Comparison of ENCODE assay signal across 1 cellular context in genomic region chr10:50219646-50220045, GRCh38.
TF ChIP-seq lines count a peak whose summit lies in the region.

No MANE protein-coding gene starts in this region.

TF ChIP-seq in HepG2, 621 proteins besides CTCF, POLR2A, EP300 and RAD21 (continued from another document and continues in another):
- no peak for TF ChIP-seq HNRNPH1 (optimal IDR thresholded peaks at IDR 0.05; ENCODE audit: low read depth, low read length)
- no peak for TF ChIP-seq ELK4 (CRISPR knock-in tag; IDR thresholded peaks at IDR 0.05; ENCODE audit: borderline replicate concordance)
- no peak for TF ChIP-seq CBX2 (IDR thresholded peaks at IDR 0.05; ENCODE audit: low read depth, low read length)
- no peak for TF ChIP-seq CBX2 (CRISPR knock-in tag; IDR thresholded peaks at IDR 0.05; ENCODE audit: low read depth)
- peak; percentile 96 for TF ChIP-seq FOSL2 (CRISPR knock-in tag; IDR thresholded peaks at IDR 0.05)
- no peak for TF ChIP-seq KAT8 (CRISPR knock-in tag; IDR thresholded peaks at IDR 0.05)
- no peak for TF ChIP-seq ZNF576 (CRISPR knock-in tag; IDR thresholded peaks at IDR 0.05)
- 0 out of 2 replicates have a peak, but pooled peaks have one; percentile 53 for TF ChIP-seq ZMYM2 (CRISPR knock-in tag; IDR thresholded peaks at IDR 0.05)
- TF ChIP-seq ETV5 (CRISPR knock-in tag; IDR thresholded peaks at IDR 0.05; ENCODE audit: borderline replicate concordance), result no peak
- no peak for TF ChIP-seq KAT2B (IDR thresholded peaks at IDR 0.05; ENCODE audit: borderline replicate concordance, low read depth, low read length)
- no peak for TF ChIP-seq ZNF703 (CRISPR knock-in tag; IDR thresholded peaks at IDR 0.05; ENCODE audit: borderline replicate concordance)
- no peak for TF ChIP-seq ZBTB20 (CRISPR knock-in tag; IDR thresholded peaks at IDR 0.05; ENCODE audit: borderline replicate concordance, low read depth)
- no peak for TF ChIP-seq SNRNP70 (IDR thresholded peaks at IDR 0.05; ENCODE audit: low read depth, low read length)
- TF ChIP-seq HMG20B (CRISPR knock-in tag; conservative IDR thresholded peaks at IDR 0.05), result no peak
- no peak for TF ChIP-seq PAWR (CRISPR knock-in tag; IDR thresholded peaks at IDR 0.05; ENCODE audit: borderline replicate concordance)
- no peak for TF ChIP-seq FOXO4 (CRISPR knock-in tag; conservative IDR thresholded peaks at IDR 0.05)
- no peak for TF ChIP-seq ZNF570 (CRISPR knock-in tag; IDR thresholded peaks at IDR 0.05; ENCODE audit: borderline replicate concordance)
- TF ChIP-seq PHF5A (CRISPR knock-in tag; IDR thresholded peaks at IDR 0.05; ENCODE audit: low read depth, unreplicated experiment), result no peak
- TF ChIP-seq TAF1 (CRISPR knock-in tag; IDR thresholded peaks at IDR 0.05), result no peak
- TF ChIP-seq CREM (IDR thresholded peaks at IDR 0.05), result no peak
- TF ChIP-seq CREM (CRISPR knock-in tag; IDR thresholded peaks at IDR 0.05), result no peak
- no peak for TF ChIP-seq BRCA1 (CRISPR knock-in tag; IDR thresholded peaks at IDR 0.05)
- no peak; the same call in 1 of the 2 replicates for TF ChIP-seq MIER3 (CRISPR knock-in tag; IDR thresholded peaks at IDR 0.05; ENCODE audit: borderline replicate concordance)
- TF ChIP-seq TBL1XR1 (IDR thresholded peaks at IDR 0.05; ENCODE audit: borderline replicate concordance, low read length, partially characterized antibody), result no peak
- no peak for TF ChIP-seq SPEN (CRISPR knock-in tag; IDR thresholded peaks at IDR 0.05; ENCODE audit: low read depth)
- no peak for TF ChIP-seq RBM39 (IDR thresholded peaks at IDR 0.05; ENCODE audit: low read depth, low read length, poor library complexity, severe bottlenecking)
- TF ChIP-seq ZBTB25 (CRISPR knock-in tag; IDR thresholded peaks at IDR 0.05), result no peak
- TF ChIP-seq FOXJ3 (CRISPR knock-in tag; IDR thresholded peaks at IDR 0.05; ENCODE audit: borderline replicate concordance), result no peak
- no peak for TF ChIP-seq ZNF563 (CRISPR knock-in tag; IDR thresholded peaks at IDR 0.05)
- TF ChIP-seq NFIC (IDR thresholded peaks at IDR 0.05; ENCODE audit: low read length), result 0 out of 2 replicates have a peak, but pooled peaks have one; percentile 11
- no peak for TF ChIP-seq ZNF557 (CRISPR knock-in tag; IDR thresholded peaks at IDR 0.05)
- no peak for TF ChIP-seq NKX3-1 (CRISPR knock-in tag; IDR thresholded peaks at IDR 0.05)
- TF ChIP-seq PREB (CRISPR knock-in tag; IDR thresholded peaks at IDR 0.05), result no peak
- no peak for TF ChIP-seq MXI1 (IDR thresholded peaks at IDR 0.05; ENCODE audit: borderline replicate concordance, low read depth, low read length)
- TF ChIP-seq ZNF180 (CRISPR knock-in tag; IDR thresholded peaks at IDR 0.05; ENCODE audit: borderline replicate concordance, low read depth), result peak; percentile 100; the same call in 1 of the 2 replicates
- TF ChIP-seq ZBTB33 (CRISPR knock-in tag; IDR thresholded peaks at IDR 0.05), result no peak
- no peak for TF ChIP-seq ZNF335 (CRISPR knock-in tag; IDR thresholded peaks at IDR 0.05)
- TF ChIP-seq UBTF (CRISPR knock-in tag; IDR thresholded peaks at IDR 0.05), result no peak
- no peak for TF ChIP-seq ZBTB38 (CRISPR knock-in tag; IDR thresholded peaks at IDR 0.05)
- TF ChIP-seq TRAFD1 (CRISPR knock-in tag; IDR thresholded peaks at IDR 0.05; ENCODE audit: borderline replicate concordance), result no peak
- TF ChIP-seq SKIL (CRISPR knock-in tag; IDR thresholded peaks at IDR 0.05; ENCODE audit: borderline replicate concordance), result 0 out of 2 replicates have a peak, but pooled peaks have one; percentile 15
- TF ChIP-seq ZMYM3 (CRISPR knock-in tag; IDR thresholded peaks at IDR 0.05), result peak; percentile 83
- TF ChIP-seq ZNF350 (CRISPR knock-in tag; IDR thresholded peaks at IDR 0.05; ENCODE audit: borderline replicate concordance, low read depth), result no peak
- no peak for TF ChIP-seq FIP1L1 (IDR thresholded peaks at IDR 0.05; ENCODE audit: borderline replicate concordance, insufficient read depth, low read depth, low read length)
- TF ChIP-seq HNF1B (CRISPR knock-in tag; IDR thresholded peaks at IDR 0.05), result no peak
- no peak for TF ChIP-seq KLF11 (CRISPR knock-in tag; IDR thresholded peaks at IDR 0.05)
- TF ChIP-seq ISL2 (CRISPR knock-in tag; IDR thresholded peaks at IDR 0.05), result 0 out of 2 replicates have a peak, but pooled peaks have one; percentile 33
- TF ChIP-seq ZNF513 (CRISPR knock-in tag; conservative IDR thresholded peaks at IDR 0.05), result no peak
